8 cellular contexts compared by ENCODE assay signal in genomic region chr15:38069001-38069400, GRCh38.
DNase-seq lines count a peak whose midpoint lies in the region; ATAC-seq and TF ChIP-seq lines count a peak whose summit lies in the region.

No MANE protein-coding gene starts in this region.

- no peaks in the 10 kb centered on the region for H3K79me2 ChIP-seq in neural progenitor cell (ENCODE audit: low read depth)

- H3K4me3 ChIP-seq in epithelial cell of proximal tubule (ENCODE audit: low read depth, low read length) (peak overlapping the region; percentile 39), neural progenitor cell (peak overlapping the region; percentile 24)

- H3K27me3 Mint-ChIP-seq in neural progenitor cell (ENCODE audit: insufficient read depth, low read depth), result peaks cover 6% of the 10 kb centered on the region

- peaks cover 48% of the 10 kb centered on the region for H3F3A ChIP-seq in neural progenitor cell (ENCODE audit: low read depth)

- peaks cover 63% of the 10 kb centered on the region for H3K4me1 ChIP-seq in neural progenitor cell

- no peaks in the 10 kb centered on the region for H3K9me3 ChIP-seq in neural progenitor cell (ENCODE audit: low read depth)

- peak overlapping the region; percentile 42 for H3K27ac ChIP-seq in neural progenitor cell

- H3K9ac ChIP-seq in neural progenitor cell, result no peak overlapping the region

- H4K20me1 ChIP-seq in neural progenitor cell (ENCODE audit: low read depth), result no peaks in the 10 kb centered on the region

- H3K36me3 ChIP-seq in neural progenitor cell, result no peaks in the 10 kb centered on the region

- H3K27me3 ChIP-seq in neural progenitor cell, result peaks cover 17% of the 10 kb centered on the region

- H3K4me1 Mint-ChIP-seq in neural progenitor cell, result peaks cover 77% of the 10 kb centered on the region

- H3K27ac Mint-ChIP-seq in neural progenitor cell, result peak overlapping the region; percentile 76

- DNase-seq in EH (ENCODE audit: low read depth) (peak; percentile 87), SK-MEL-5 (ENCODE audit: low read depth, low spot score) (peak; percentile 62), epithelial cell of proximal tubule (ENCODE audit: low read depth) (no peak), neural progenitor cell (ENCODE audit: low spot score) (peak; percentile 33), cerebellar nuclear complex (lab: John Stamatoyannopoulos, UW) (no peak), NCI-H128 (lab: John Stamatoyannopoulos, UW; ENCODE audit: unreplicated experiment) (no peak)

- H3K4me2 ChIP-seq in neural progenitor cell, result peak overlapping the region; percentile 66

- peak overlapping the region; percentile 93 for H2AFZ ChIP-seq in neural progenitor cell (replicated peaks)

- peak overlapping the region; percentile 77 for H3K4me3 Mint-ChIP-seq in neural progenitor cell

- H3K9me3 Mint-ChIP-seq in neural progenitor cell, result no peaks in the 10 kb centered on the region

- no peak for TF ChIP-seq CTCF in epithelial cell of proximal tubule (conservative IDR thresholded peaks at IDR 0.05; ENCODE audit: low read depth, low read length)
- TF ChIP-seq CTCF in neural progenitor cell (IDR thresholded peaks at IDR 0.05), result no peak

- in situ Hi-C loops in SK-MEL-5 (cut with HindIII; ENCODE audit: low pct_unique_long_range_greater_than_20kb, low sequenced_read_pairs), result no loop called here

- ATAC-seq in GM19468 (IDR thresholded peaks at IDR 0.05; ENCODE audit: extremely low read depth, unreplicated experiment), result peak; percentile 74
- ATAC-seq in HG03469 (IDR thresholded peaks at IDR 0.05; ENCODE audit: unreplicated experiment), result peak; percentile 81

- H3K36me3 Mint-ChIP-seq in neural progenitor cell, result no peaks in the 10 kb centered on the region

Comparison
In these comparisons a context has a peak if more than half of its experiments do, and no peak if none do; other contexts are left out.
1. DNase-seq: peak in EH (single experiment), SK-MEL-5 (single experiment) and neural progenitor cell (single experiment); none in epithelial cell of proximal tubule (single experiment), cerebellar nuclear complex (0 of 2) and NCI-H128 (single experiment).